In genomic region chr6:144364208-144364718, GRCh38 we compare ENCODE assay signal across 1 cellular context.
TF ChIP-seq lines count a peak whose summit lies in the region.

No MANE protein-coding gene starts in this region.

TF ChIP-seq in HepG2, 621 proteins besides CTCF, POLR2A, EP300 and RAD21 (continued from another document):
- TF ChIP-seq ARID3A (IDR thresholded peaks at IDR 0.05; ENCODE audit: low read depth, low read length) = no peak
- TF ChIP-seq HHEX (CRISPR knock-in tag; IDR thresholded peaks at IDR 0.05) = no peak
